In the genomic region with DNA sequence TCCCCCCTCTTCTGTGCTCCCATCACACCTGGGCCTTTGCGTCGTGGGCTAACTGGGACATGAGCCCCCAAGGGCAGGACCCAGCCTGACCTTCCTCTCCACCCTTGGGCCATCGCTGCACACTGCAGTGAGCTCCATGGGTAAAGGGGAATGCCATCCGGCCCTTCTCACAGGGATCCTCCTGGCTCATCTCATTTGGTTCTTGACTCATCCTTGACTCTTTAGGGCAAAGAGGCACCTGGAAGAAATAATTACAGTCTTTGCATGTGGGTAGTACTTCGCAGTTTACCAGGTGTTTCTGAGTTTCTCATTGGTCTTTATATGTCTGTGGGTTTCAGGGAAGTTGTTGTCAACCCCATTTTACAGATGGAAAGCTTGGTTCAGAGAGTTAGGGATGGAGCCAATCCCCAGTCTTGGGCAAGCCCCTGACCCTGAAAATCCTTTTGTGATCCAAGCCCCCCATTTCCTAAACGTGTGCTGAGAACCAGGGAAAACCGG, we compare ENCODE assay signal across 14 cellular contexts. TPM values are rescaled to one million over a fixed set of nuclear protein-coding genes. Genes with fewer than 3 reads are reported as not detected.
DNase-seq lines count a peak whose midpoint lies in the region; ATAC-seq and TF ChIP-seq lines count a peak whose summit lies in the region.
"Had no signal": no experiment of that assay in that cellular context is flagged by ENCODE, and none has a peak within 500 bp of the region (broad histone marks: within the 10 kb centered on the region; RNA-seq: fewer than 3 reads in every experiment).

No MANE protein-coding gene starts in this region.

- DNase-seq in DND-41: no peak
- no peak for DNase-seq in activated CD4-positive, alpha-beta memory T cell treated with anti-CD3 and anti-CD28 coated beads, Interleukin-2, amount 10 ng/mL, durations not matched to agents 7 days and 5 days
- DNase-seq: activated CD4-positive, CD25-positive, alpha-beta regulatory T cell treated with anti-CD3 and anti-CD28 coated beads, Interleukin-2, amount 50 U/mL, for 72 hours; KBM-7; midbrain; NCI-H1930; NK-92 treated with Interleukin-12 subunit alpha and Interleukin-12 subunit beta, amount 100 ng/mL, for 24 hours; retina; stimulated activated CD4-positive, alpha-beta T cell treated with anti-CD3 and anti-CD28 coated beads, Interleukin-4, amount 100 ng/mL, for 24 hours had no signal

- H3K4me1 Mint-ChIP-seq in activated CD4-positive, alpha-beta memory T cell treated with anti-CD3 and anti-CD28 coated beads, Interleukin-2, amount 10 ng/mL, durations not matched to agents 7 days and 5 days: peaks cover 57% of the 10 kb centered on the region

- 0 out of 22 replicates have a peak, but pooled peaks cover 0 to 3% (median 0%) of the 10 kb centered on the region in 11 experiments for H3K36me3 ChIP-seq in BLaER1 treated with 17β-estradiol and CSF1 and Interleukin-3, amounts not matched to agents 10 nM and 100 nM
- H3K36me3 ChIP-seq in DND-41 (ENCODE audit: insufficient read depth, low read length): no peaks in the 10 kb centered on the region
- H3K36me3 ChIP-seq in mucosa of rectum (ENCODE audit: control insufficient read depth in 2 of 2, insufficient read depth in 2 of 2, low read length in 2 of 2): no peaks in the 10 kb centered on the region

- H3K9me3 Mint-ChIP-seq in activated CD4-positive, alpha-beta memory T cell treated with anti-CD3 and anti-CD28 coated beads, Interleukin-2, amount 10 ng/mL, durations not matched to agents 7 days and 5 days: no peaks in the 10 kb centered on the region

- CTCF ChIA-PET in activated CD4-positive, alpha-beta memory T cell treated with anti-CD3 and anti-CD28 coated beads, Interleukin-2, amount 10 ng/mL, durations not matched to agents 7 days and 5 days (lab: Charles Lee): interaction anchor here (0.6 to 5.8 kb wide), 6 partner anchors 15 to 274 kb away, joined by 3 to 43 read pairs (median 4); a partner anchor contains a TSS

- no peak for TF ChIP-seq CTCF in DND-41 (IDR thresholded peaks at IDR 0.05; ENCODE audit: borderline replicate concordance, extremely low read depth, low read length, poor library complexity, severe bottlenecking)

- H2AFZ ChIP-seq in DND-41 (ENCODE audit: low read depth, low read length): no peak overlapping the region

- H3K9me3 ChIP-seq in BLaER1 treated with 17β-estradiol and CSF1 and Interleukin-3, amounts not matched to agents 10 nM and 100 nM (replicated peaks in 1 of 11): peaks cover 0 to 3% (median 0%) of the 10 kb centered on the region in 11 experiments; a peak in 1 of 22 replicates
- H3K9me3 ChIP-seq in DND-41 (ENCODE audit: insufficient read depth, low read length, severe bottlenecking): no peaks in the 10 kb centered on the region
- H3K9me3 ChIP-seq in mucosa of rectum (ENCODE audit: control insufficient read depth in 2 of 2, low read length in 2 of 2): no peaks in the 10 kb centered on the region

- H3K4me3 Mint-ChIP-seq in activated CD4-positive, alpha-beta memory T cell treated with anti-CD3 and anti-CD28 coated beads, Interleukin-2, amount 10 ng/mL, durations not matched to agents 7 days and 5 days: peak overlapping the region; percentile 64

- peaks cover 0 to 28% (median 0%) of the 10 kb centered on the region in 11 experiments; a peak in 8 of 22 replicates for H3K27me3 ChIP-seq in BLaER1 treated with 17β-estradiol and CSF1 and Interleukin-3, amounts not matched to agents 10 nM and 100 nM
- H3K27me3 ChIP-seq in DND-41 (ENCODE audit: insufficient read depth, low read length, poor library complexity) (peaks cover 17% of the 10 kb centered on the region), mucosa of rectum (ENCODE audit: control insufficient read depth in 2 of 2, insufficient read depth in 2 of 2, low read length in 2 of 2) (no peaks in the 10 kb centered on the region)

- H3K4me3 ChIP-seq in BLaER1 treated with 17β-estradiol and CSF1 and Interleukin-3, amounts not matched to agents 10 nM and 100 nM: peak overlapping the region in 9 of 10 experiments; percentile 49 to 68 (median 58); a peak in 12 of 20 replicates
- H3K4me3 ChIP-seq in DND-41 (ENCODE audit: low read depth in 1 of 2, low read length in 2 of 2) (no peak overlapping the region), mucosa of rectum (ENCODE audit: low read length in 2 of 2) (peak overlapping the region in 1 of 2 donors; percentile 66)

- H3K36me3 Mint-ChIP-seq in activated CD4-positive, alpha-beta memory T cell treated with anti-CD3 and anti-CD28 coated beads, Interleukin-2, amount 10 ng/mL, durations not matched to agents 7 days and 5 days (ENCODE audit: low read depth): peaks cover 6% of the 10 kb centered on the region

- POLR2A ChIA-PET in activated CD4-positive, alpha-beta memory T cell treated with anti-CD3 and anti-CD28 coated beads, Interleukin-2, amount 10 ng/mL, durations not matched to agents 7 days and 5 days (lab: Charles Lee): interaction anchor here (0.8 to 5.5 kb wide), 6 partner anchors 16 to 89 kb away, joined by 3 to 35 read pairs (median 12); a partner anchor contains a TSS

- peak overlapping the region in 6 of 11 experiments; percentile 46 to 78 (median 72); a peak in 11 of 22 replicates for H3K27ac ChIP-seq in BLaER1 treated with 17β-estradiol and CSF1 and Interleukin-3, amounts not matched to agents 10 nM and 100 nM
- H3K27ac ChIP-seq in DND-41 (ENCODE audit: low read length) (peak overlapping the region; percentile 66), mucosa of rectum (ENCODE audit: low read depth in 2 of 2, low read length in 2 of 2) (peak overlapping the region in 1 of 2 donors; percentile 66)

- H3K4me2 ChIP-seq in BLaER1 treated with 17β-estradiol and CSF1 and Interleukin-3, amounts not matched to agents 10 nM and 100 nM: peak overlapping the region; percentile 76 to 93 (median 85)
- peak overlapping the region; percentile 39; the same call in 1 of the 2 replicates for H3K4me2 ChIP-seq in DND-41 (ENCODE audit: insufficient read depth, low read length)

- H4K20me1 ChIP-seq in BLaER1 treated with 17β-estradiol and CSF1 and Interleukin-3, amounts not matched to agents 10 nM and 100 nM: no peaks in the 10 kb centered on the region
- H4K20me1 ChIP-seq in DND-41 (ENCODE audit: insufficient read depth, low read length): no peaks in the 10 kb centered on the region

- H3K4me1 ChIP-seq in BLaER1 treated with 17β-estradiol and CSF1 and Interleukin-3, amounts not matched to agents 10 nM and 100 nM: peaks cover 7 to 82% (median 59%) of the 10 kb centered on the region in 10 experiments; a peak in 19 of 20 replicates
- peaks cover 46% of the 10 kb centered on the region for H3K4me1 ChIP-seq in DND-41 (ENCODE audit: insufficient read depth, low read length)
- peaks cover 15 to 19% of the 10 kb centered on the region in 2 donors for H3K4me1 ChIP-seq in mucosa of rectum (ENCODE audit: control insufficient read depth in 2 of 2, insufficient read depth in 2 of 2, low read length in 2 of 2)

- ATAC-seq in DND-41 (ENCODE audit: insufficient read depth, low read depth): no peak
- ATAC-seq in HG02571 (IDR thresholded peaks at IDR 0.05; ENCODE audit: unreplicated experiment): no peak
- no peak for ATAC-seq in HG03095 (IDR thresholded peaks at IDR 0.05; ENCODE audit: unreplicated experiment)
- no peak for ATAC-seq in GM19023 (IDR thresholded peaks at IDR 0.05; ENCODE audit: unreplicated experiment)

- peak overlapping the region in 6 of 11 experiments; percentile 48 to 78 (median 72); a peak in 9 of 22 replicates for H3K9ac ChIP-seq in BLaER1 treated with 17β-estradiol and CSF1 and Interleukin-3, amounts not matched to agents 10 nM and 100 nM
- H3K9ac ChIP-seq in DND-41 (ENCODE audit: low read depth, low read length) (no peak overlapping the region), mucosa of rectum (ENCODE audit: low read depth in 1 of 2, low read length in 2 of 2) (peak overlapping the region; percentile 29 to 74)

- peaks cover 15% of the 10 kb centered on the region for H3K27me3 Mint-ChIP-seq in activated CD4-positive, alpha-beta memory T cell treated with anti-CD3 and anti-CD28 coated beads, Interleukin-2, amount 10 ng/mL, durations not matched to agents 7 days and 5 days

- peak overlapping the region; percentile 18 for H3K27ac Mint-ChIP-seq in activated CD4-positive, alpha-beta memory T cell treated with anti-CD3 and anti-CD28 coated beads, Interleukin-2, amount 10 ng/mL, durations not matched to agents 7 days and 5 days

- no peaks in the 10 kb centered on the region for H3K79me2 ChIP-seq in DND-41 (ENCODE audit: insufficient read depth, low read length)

RNA-seq across cellular contexts. Expression of a gene that starts 59.3 kb away (rescaled TPM):
- 10 to 100 TPM; 14.7 to 14.8 TPM for total RNA-seq in activated CD4-positive, alpha-beta memory T cell treated with anti-CD3 and anti-CD28 coated beads, Interleukin-2, amount 10 ng/mL, durations not matched to agents 7 days and 5 days

Comparison
In these comparisons a context has a peak if more than half of its experiments do, and no peak if none do; other contexts are left out.
1. H3K4me3 ChIP-seq: peak in BLaER1 treated with 17β-estradiol and CSF1 and Interleukin-3, amounts not matched to agents 10 nM and 100 nM (9 of 10); none in DND-41 (0 of 2).